In genomic region chr11:63682045-63682915, GRCh38 we compare ENCODE assay signal across 8 cellular contexts. TPM values are rescaled to one million over a fixed set of nuclear protein-coding genes. Genes with fewer than 3 reads are reported as not detected.
A peak's percentile ranks its signal among the peaks of the same experiment; 100 is the strongest.
DNase-seq lines count a peak whose midpoint lies in the region; ATAC-seq, FAIRE-seq and TF ChIP-seq lines count a peak whose summit lies in the region.

No MANE protein-coding gene starts in this region.

- no peaks in the 10 kb centered on the region for H3K9me3 ChIP-seq in HEK293 (ENCODE audit: control insufficient read depth, insufficient read depth, low read depth, low read length)
- H3K9me3 ChIP-seq in GM12878 (replicated peaks; ENCODE audit: control insufficient read depth, insufficient read depth, low read length): no peaks in the 10 kb centered on the region
- H3K9me3 ChIP-seq in iPS-20b (ENCODE audit: insufficient read depth, low read depth, low read length): no peaks in the 10 kb centered on the region
- no peaks in the 10 kb centered on the region for H3K9me3 ChIP-seq in skeletal muscle satellite cell (replicated peaks; ENCODE audit: low read length)

- no peaks in the 10 kb centered on the region for H3K36me3 ChIP-seq in HEK293 (ENCODE audit: control insufficient read depth in 2 of 2, insufficient read depth in 1 of 2, low read length in 2 of 2)
- no peaks in the 10 kb centered on the region for H3K36me3 ChIP-seq in GM12878 (ENCODE audit: control insufficient read depth in 2 of 2, insufficient read depth in 2 of 2, low read length in 1 of 2)
- H3K36me3 ChIP-seq in iPS-20b (ENCODE audit: insufficient read depth, low read depth, low read length): 0 out of 2 replicates have a peak, but pooled peaks cover 4% of the 10 kb centered on the region
- no peaks in the 10 kb centered on the region for H3K36me3 ChIP-seq in skeletal muscle satellite cell (ENCODE audit: insufficient read depth, low read length)

- peak; percentile 44 for ATAC-seq in GM12878

- CTCF ChIA-PET in HEK293 (lab: Yijun Ruan, JAX): interaction anchor here (0.6 to 1.9 kb wide), 7 partner anchors 28 to 1195 kb away, joined by 3 to 7 read pairs (median 3); no protein-coding TSS in a partner anchor
- CTCF ChIA-PET in GM12878 (lab: Yijun Ruan, JAX): interaction anchor here (0.6 to 3.9 kb wide), 14 partner anchors 8 to 67 kb away, joined by 3 to 31 read pairs (median 4); partner anchors contain the start of gene ATL3

- peaks cover 35% of the 10 kb centered on the region for H3K79me2 ChIP-seq in GM12878 (ENCODE audit: control insufficient read depth, insufficient read depth, low read length)

- SMC1A ChIA-PET in GM12878 (lab: Charles Lee; ENCODE audit: uncharacterized antibody, unreplicated experiment): interaction anchor here (0.7 to 1.7 kb wide), 7 partner anchors 8 to 116 kb away, joined by 3 to 5 read pairs (median 4); no protein-coding TSS in a partner anchor

- RAD21 ChIA-PET in GM12878 (lab: Charles Lee; ENCODE audit: unreplicated experiment): interaction anchor here (0.8 to 2.7 kb wide), 9 partner anchors 11 to 203 kb away, joined by 3 to 20 read pairs (median 3); partner anchors contain the start of genes ATL3 and ZFTA

- DNase-seq in DMS79 (lab: John Stamatoyannopoulos, UW) (peak; percentile 33), NCI-H748 treated with DMSO at 0.1 percent for 48 hours (lab: John Stamatoyannopoulos, UW) (peak; percentile 38), GM12878 (ENCODE audit: low read depth, low spot score) (no peak), NOMO-1 treated with DMSO at 0.1 percent for 48 hours (lab: John Stamatoyannopoulos, UW; ENCODE audit: unreplicated experiment) (no peak), OCI-M2 (lab: John Stamatoyannopoulos, UW; ENCODE audit: unreplicated experiment) (no peak)

- H3K27me3 ChIP-seq in GM12878 (replicated peaks in 1 of 2; ENCODE audit: control insufficient read depth in 2 of 2, insufficient read depth in 2 of 2, low read length in 1 of 2) (no peaks in the 10 kb centered on the region), iPS-20b (ENCODE audit: insufficient read depth, low read length) (no peaks in the 10 kb centered on the region), skeletal muscle satellite cell (ENCODE audit: control insufficient read depth, insufficient read depth, low read length) (no peaks in the 10 kb centered on the region)

- POLR2A ChIA-PET in HEK293 (lab: Yijun Ruan, JAX): interaction anchor here (0.7 to 3.2 kb wide), 18 partner anchors 9 to 841 kb away, joined by 3 to 31 read pairs (median 4); partner anchors contain the start of genes ATL3 and ZFTA
- POLR2A ChIA-PET in GM12878 (lab: Charles Lee): interaction anchor here (0.6 to 2.6 kb wide), 9 partner anchors 9 to 559 kb away, joined by 3 to 21 read pairs (median 9); partner anchors contain the start of genes ATL3, FKBP2 and MARK2

- H3K9ac ChIP-seq in GM12878 (ENCODE audit: control insufficient read depth, insufficient read depth, low read length) (peak overlapping the region; percentile 88), iPS-20b (ENCODE audit: low read depth, low read length) (peak overlapping the region; percentile 79), skeletal muscle satellite cell (ENCODE audit: low read depth, low read length) (peak overlapping the region; percentile 84)

- intact Hi-C loops in GM12878 (cut with micrococcal nuclease; ENCODE audit: unreplicated experiment): no loop called here

- FAIRE-seq in GM12878 (lab: Jason Lieb, UNC): no peak

- H4K20me1 ChIP-seq in GM12878 (ENCODE audit: control insufficient read depth, insufficient read depth): no peaks in the 10 kb centered on the region

- TF ChIP-seq CTCF in HEK293 (tag by site-specific recombination; IDR thresholded peaks at IDR 0.05) (peak; percentile 41; the same call in 1 of the 2 replicates), GM12878 (IDR thresholded peaks at IDR 0.05 in 2 of 3, conservative IDR thresholded peaks at IDR 0.05 in 1 of 3; ENCODE audit: control insufficient read depth in 2 of 3, extremely low read depth in 1 of 3, insufficient read depth in 1 of 3, low read depth in 3 of 3, low read length in 3 of 3) (peak in 1 of 3 experiments; percentile 37; a peak in 2 of 6 replicates)

- TSS peak; percentile 72 for BruUV-seq in GM12878 (replicated peaks; lab: Mats Ljungman, UMichigan)

- H2AFZ ChIP-seq in GM12878 (ENCODE audit: control insufficient read depth, low read depth, low read length): peak overlapping the region; percentile 94

- H3K4me3 ChIP-seq in HEK293 (ENCODE audit: low read depth, low read length): peak overlapping the region; percentile 84
- H3K4me3 ChIP-seq in GM12878: peak overlapping the region; percentile 82
- peak overlapping the region; percentile 95 for H3K4me3 ChIP-seq in iPS-20b (ENCODE audit: low read length)
- peak overlapping the region; percentile 85 for H3K4me3 ChIP-seq in skeletal muscle satellite cell (ENCODE audit: low read length)

- H3K27ac ChIP-seq in HEK293 (ENCODE audit: extremely low read depth, low read depth, low read length): peak overlapping the region; percentile 91
- H3K27ac ChIP-seq in GM12878 (ENCODE audit: control insufficient read depth, insufficient read depth): peak overlapping the region; percentile 76
- no peak overlapping the region for H3K27ac ChIP-seq in iPS-20b (ENCODE audit: low read length)

- TF ChIP-seq POLR2A in GM12878 (IDR thresholded peaks at IDR 0.05; ENCODE audit: low read depth, low read length): no peak

- no peak for TF ChIP-seq EP300 in GM12878 (IDR thresholded peaks at IDR 0.05; ENCODE audit: borderline replicate concordance in 1 of 2, control insufficient read depth in 1 of 2, low read depth in 2 of 2, low read length in 2 of 2)

- TF ChIP-seq RAD21 in GM12878 (IDR thresholded peaks at IDR 0.05; ENCODE audit: insufficient read depth, low read depth, low read length): no peak

- in situ Hi-C loops in GM12878 (cut with MboI): no loop called here

- H3K4me1 ChIP-seq in HEK293 (ENCODE audit: control insufficient read depth, insufficient read depth, low read length) (no peaks in the 10 kb centered on the region), GM12878 (ENCODE audit: control insufficient read depth, insufficient read depth, low read length) (peaks cover 10% of the 10 kb centered on the region), iPS-20b (ENCODE audit: insufficient read depth, low read length) (peaks cover 15% of the 10 kb centered on the region; the same call in 1 of the 2 replicates), skeletal muscle satellite cell (ENCODE audit: control insufficient read depth, insufficient read depth, low read length) (peaks cover 30% of the 10 kb centered on the region)

- H3K4me2 ChIP-seq in GM12878 (ENCODE audit: control insufficient read depth, insufficient read depth): peak overlapping the region; percentile 92
- peak overlapping the region; percentile 87 for H3K4me2 ChIP-seq in skeletal muscle satellite cell (ENCODE audit: low read length)

- WGBS in GM12878 (ENCODE audit: insufficient coverage, insufficient replicate concordance, low lambda C conversion rate, missing lambda C conversion rate): 6% methylated on average over 17 of the region's 17 CpGs

TF ChIP-seq in HEK293, 187 proteins besides CTCF, POLR2A, EP300 and RAD21 (continues in another document):
- TF ChIP-seq MZF1 (tag by site-specific recombination; IDR thresholded peaks at IDR 0.05; ENCODE audit: borderline replicate concordance): no peak

TF ChIP-seq in GM12878, 131 proteins besides CTCF, POLR2A, EP300 and RAD21 (continues in another document):
- TF ChIP-seq ZNF622 (IDR thresholded peaks at IDR 0.05): no peak
- no peak for TF ChIP-seq RELA (IDR thresholded peaks at IDR 0.05; ENCODE audit: borderline replicate concordance, partially characterized antibody)
- no peak for TF ChIP-seq POLR2AphosphoS5 (IDR thresholded peaks at IDR 0.05; ENCODE audit: low read length)
- TF ChIP-seq JUND (IDR thresholded peaks at IDR 0.05; ENCODE audit: low read depth, low read length): no peak
- TF ChIP-seq MXI1 (IDR thresholded peaks at IDR 0.05; ENCODE audit: low read depth, low read length): no peak
- no peak for TF ChIP-seq RAD51 (IDR thresholded peaks at IDR 0.05)
- TF ChIP-seq YBX1 (IDR thresholded peaks at IDR 0.05): no peak

RNA-seq across cellular contexts. Expression of gene RTN3, which starts 1.0 kb away (rescaled TPM):
- 52.8 and 53.2 TPM in 2 replicates for total RNA-seq in GM12878 (2013; cell fraction: nucleolus; rRNA removed)
- 27.2 and 27.7 TPM in 2 replicates for total RNA-seq in GM12878 (2014; rRNA removed)
- 39.1 and 40.6 TPM in 2 replicates for total RNA-seq in GM12878 (2014; rRNA removed; fragmentation: Illumina TruSeq; extraction: Trizol)
- 52.4 and 56.1 TPM in 2 replicates for total RNA-seq in GM12878 (2021)
- polyA plus RNA-seq in GM12878 (2011; ENCODE audit: low read depth): 31.9 TPM
- 60.3 and 79.8 TPM in 2 replicates for polyA plus RNA-seq in GM12878 (2011; rRNA removed)
- polyA plus RNA-seq in GM12878 (2011; cell fraction: cytosol; rRNA removed): 42.3 and 54.7 TPM in 2 replicates
- 20.5 and 23.3 TPM in 2 replicates for polyA plus RNA-seq in GM12878 (2011; cell fraction: nucleus; rRNA removed)
- polyA plus RNA-seq in GM12878 (2012): 40.6 and 52.1 TPM in 2 replicates
- 64.2 and 87.1 TPM in 2 replicates for polyA plus RNA-seq in GM12878 (2014; fragmentation: Illumina TruSeq; extraction: Trizol)
- polyA plus RNA-seq in GM12878 (2014; fragmentation: Nextera tagmentation; extraction: Ambion mirVana): 10 to 100 TPM; 22.9 to 27.3 TPM
- 40.6 and 44.1 TPM in 2 replicates for polyA plus RNA-seq in GM12878 (2014; rRNA removed)
- polyA plus RNA-seq in GM12878 (2016; fragmentation: Nextera tagmentation; extraction: Ambion mirVana): 10 to 100 TPM; 49.9 to 52.8 TPM
- 63.3 and 71.2 TPM in 2 replicates for polyA minus RNA-seq in GM12878 (2011; rRNA and poly(A)+ RNA removed)
- 29.2 and 31.5 TPM in 2 replicates for polyA minus RNA-seq in GM12878 (2011; cell fraction: cytosol; rRNA and poly(A)+ RNA removed)
- 9.4 and 12.2 TPM in 2 replicates for polyA minus RNA-seq in GM12878 (2011; cell fraction: nucleus; rRNA and poly(A)+ RNA removed)
- total RNA-seq in skeletal muscle satellite cell (2012; rRNA removed): 57.9 and 63.1 TPM in 2 replicates

RNA-seq across cellular contexts. Expression of gene ATL3, which starts 11.1 kb away (rescaled TPM):
- 28.0 and 29.6 TPM in 2 replicates for total RNA-seq in GM12878 (2013; cell fraction: nucleolus; rRNA removed)
- total RNA-seq in GM12878 (2014; rRNA removed): 25.4 and 31.2 TPM in 2 replicates
- total RNA-seq in GM12878 (2014; rRNA removed; fragmentation: Illumina TruSeq; extraction: Trizol): 28.7 and 29.2 TPM in 2 replicates
- total RNA-seq in GM12878 (2021): 33.3 and 36.0 TPM in 2 replicates
- 7.8 TPM for polyA plus RNA-seq in GM12878 (2011; ENCODE audit: low read depth)
- 19.4 and 27.7 TPM in 2 replicates for polyA plus RNA-seq in GM12878 (2011; rRNA removed)
- 13.8 and 15.3 TPM in 2 replicates for polyA plus RNA-seq in GM12878 (2011; cell fraction: cytosol; rRNA removed)
- 7.3 and 8.4 TPM in 2 replicates for polyA plus RNA-seq in GM12878 (2011; cell fraction: nucleus; rRNA removed)
- 9.0 and 11.6 TPM in 2 replicates for polyA plus RNA-seq in GM12878 (2012)
- polyA plus RNA-seq in GM12878 (2014; fragmentation: Illumina TruSeq; extraction: Trizol): 15.3 and 19.0 TPM in 2 replicates
- 10 to 100 TPM; 12.0 to 15.4 TPM for polyA plus RNA-seq in GM12878 (2014; fragmentation: Nextera tagmentation; extraction: Ambion mirVana)
- 12.4 and 16.0 TPM in 2 replicates for polyA plus RNA-seq in GM12878 (2014; rRNA removed)
- 10 to 100 TPM; 23.6 to 25.9 TPM for polyA plus RNA-seq in GM12878 (2016; fragmentation: Nextera tagmentation; extraction: Ambion mirVana)
- 18.6 and 28.3 TPM in 2 replicates for polyA minus RNA-seq in GM12878 (2011; rRNA and poly(A)+ RNA removed)
- polyA minus RNA-seq in GM12878 (2011; cell fraction: cytosol; rRNA and poly(A)+ RNA removed): 10.0 and 11.3 TPM in 2 replicates
- 2.4 and 7.4 TPM in 2 replicates for polyA minus RNA-seq in GM12878 (2011; cell fraction: nucleus; rRNA and poly(A)+ RNA removed)
- 119 and 152 TPM in 2 replicates for total RNA-seq in skeletal muscle satellite cell (2012; rRNA removed)

Comparison
In these comparisons a context has a peak if more than half of its experiments do, and no peak if none do; other contexts are left out.
1. DNase-seq: peak in DMS79 (single experiment) and NCI-H748 treated with DMSO at 0.1 percent for 48 hours (single experiment); none in GM12878 (single experiment), NOMO-1 treated with DMSO at 0.1 percent for 48 hours (single experiment) and OCI-M2 (single experiment).
2. Peak in every context shown above with its lines, with median percentiles within 50 percentile points of each other: H3K4me3 ChIP-seq and H3K9ac ChIP-seq.